1 cellular context compared by ENCODE assay signal in genomic region chr12:124532947-124533346, GRCh38.
TF ChIP-seq lines count a peak whose summit lies in the region.

No MANE protein-coding gene starts in this region.

TF ChIP-seq in HEK293, 187 proteins besides CTCF, POLR2A, EP300 and RAD21 (continued from another document):
- TF ChIP-seq ZNF548 (tag by site-specific recombination; IDR thresholded peaks at IDR 0.05) (no peak), ZNF624 (tag by site-specific recombination; IDR thresholded peaks at IDR 0.05) (no peak), ZNF677 (tag by site-specific recombination; IDR thresholded peaks at IDR 0.05) (no peak), ZNF211 (tag by site-specific recombination; IDR thresholded peaks at IDR 0.05; ENCODE audit: low read depth) (no peak), ZNF660 (tag by site-specific recombination; IDR thresholded peaks at IDR 0.05) (no peak), ZNF529 (tag by site-specific recombination; IDR thresholded peaks at IDR 0.05; ENCODE audit: insufficient replicate concordance) (no peak), BCL11B (tag by site-specific recombination; IDR thresholded peaks at IDR 0.05; ENCODE audit: low read depth) (no peak), ZNF354C (tag by site-specific recombination; IDR thresholded peaks at IDR 0.05; ENCODE audit: borderline replicate concordance, low read depth) (no peak), ZNF629 (tag by site-specific recombination; IDR thresholded peaks at IDR 0.05) (no peak), ZNF10 (tag by site-specific recombination; IDR thresholded peaks at IDR 0.05) (no peak), ZNF555 (tag by site-specific recombination; conservative IDR thresholded peaks at IDR 0.05) (no peak), ZNF654 (tag by site-specific recombination; IDR thresholded peaks at IDR 0.05; ENCODE audit: low read depth) (no peak), INSM2 (tag by site-specific recombination; IDR thresholded peaks at IDR 0.05) (no peak), ZNF2 (tag by site-specific recombination; IDR thresholded peaks at IDR 0.05) (no peak), ZNF785 (tag by site-specific recombination; IDR thresholded peaks at IDR 0.05) (no peak), ZNF248 (tag by site-specific recombination; IDR thresholded peaks at IDR 0.05) (no peak), GLIS2 (tag by site-specific recombination; IDR thresholded peaks at IDR 0.05) (no peak), GLIS1 (tag by site-specific recombination; IDR thresholded peaks at IDR 0.05) (peak; percentile 98), ZNF155 (tag by site-specific recombination; IDR thresholded peaks at IDR 0.05) (no peak), ZNF391 (tag by site-specific recombination; IDR thresholded peaks at IDR 0.05; ENCODE audit: borderline replicate concordance, low read depth) (no peak)
TF ChIP-seq in HEK293: peak in this region for 7.
